Comparison of ENCODE assay signal across 1 cellular context in genomic region chr9:69153707-69154521, GRCh38.
A peak's percentile ranks its signal among the peaks of the same experiment; 100 is the strongest.
TF ChIP-seq lines count a peak whose summit lies in the region.

No MANE protein-coding gene starts in this region.

TF ChIP-seq in HepG2, 621 proteins besides CTCF, POLR2A, EP300 and RAD21 (continued from another document and continues in another):
- no peak for TF ChIP-seq ZNF513 (CRISPR knock-in tag; conservative IDR thresholded peaks at IDR 0.05)
- TF ChIP-seq GZF1 (CRISPR knock-in tag; IDR thresholded peaks at IDR 0.05): no peak
- no peak for TF ChIP-seq TBX3 (IDR thresholded peaks at IDR 0.05; ENCODE audit: borderline replicate concordance)
- TF ChIP-seq YEATS4 (CRISPR knock-in tag; IDR thresholded peaks at IDR 0.05; ENCODE audit: borderline replicate concordance): no peak
- no peak for TF ChIP-seq SPEN (CRISPR knock-in tag; IDR thresholded peaks at IDR 0.05; ENCODE audit: low read depth)
- TF ChIP-seq POLR2AphosphoS2 (IDR thresholded peaks at IDR 0.05; ENCODE audit: low read depth, low read length): no peak
- TF ChIP-seq ZNF142 (CRISPR knock-in tag; IDR thresholded peaks at IDR 0.05): 0 out of 2 replicates have a peak, but pooled peaks have one; percentile 40
- no peak for TF ChIP-seq MBD4 (IDR thresholded peaks at IDR 0.05; ENCODE audit: borderline replicate concordance, low read length)
- no peak for TF ChIP-seq ZFY (CRISPR knock-in tag; IDR thresholded peaks at IDR 0.05)
- no peak for TF ChIP-seq THYN1 (CRISPR knock-in tag; IDR thresholded peaks at IDR 0.05; ENCODE audit: borderline replicate concordance, low read depth)
- no peak for TF ChIP-seq DMTF1 (CRISPR knock-in tag; IDR thresholded peaks at IDR 0.05)
- no peak for TF ChIP-seq ZNF780A (CRISPR knock-in tag; IDR thresholded peaks at IDR 0.05)
- no peak for TF ChIP-seq TEF (CRISPR knock-in tag; IDR thresholded peaks at IDR 0.05)
- no peak for TF ChIP-seq ZBTB38 (CRISPR knock-in tag; IDR thresholded peaks at IDR 0.05)
- TF ChIP-seq ZNF816 (CRISPR knock-in tag; IDR thresholded peaks at IDR 0.05; ENCODE audit: borderline replicate concordance): no peak
- TF ChIP-seq NR2F6 (IDR thresholded peaks at IDR 0.05): no peak
- peak; percentile 50; the same call in 1 of the 2 replicates for TF ChIP-seq NR2F6 (CRISPR knock-in tag; IDR thresholded peaks at IDR 0.05)
- peak; percentile 77 for TF ChIP-seq SOX5 (CRISPR knock-in tag; IDR thresholded peaks at IDR 0.05; ENCODE audit: borderline replicate concordance)
- no peak for TF ChIP-seq ZNF616 (CRISPR knock-in tag; IDR thresholded peaks at IDR 0.05; ENCODE audit: low read depth)
- TF ChIP-seq YEATS2 (CRISPR knock-in tag; IDR thresholded peaks at IDR 0.05; ENCODE audit: borderline replicate concordance): no peak
- TF ChIP-seq CHCHD3 (CRISPR knock-in tag; IDR thresholded peaks at IDR 0.05): no peak
- peak; percentile 38; the same call in 1 of the 2 replicates for TF ChIP-seq ZNF3 (CRISPR knock-in tag; IDR thresholded peaks at IDR 0.05)
- TF ChIP-seq FOXJ3 (CRISPR knock-in tag; IDR thresholded peaks at IDR 0.05; ENCODE audit: borderline replicate concordance): peak; percentile 48; the same call in 1 of the 2 replicates
- TF ChIP-seq TSC22D2 (CRISPR knock-in tag; IDR thresholded peaks at IDR 0.05; ENCODE audit: borderline replicate concordance): no peak
- no peak for TF ChIP-seq ZNF784 (CRISPR knock-in tag; IDR thresholded peaks at IDR 0.05; ENCODE audit: borderline replicate concordance)
- TF ChIP-seq TBX2 (CRISPR knock-in tag; IDR thresholded peaks at IDR 0.05; ENCODE audit: borderline replicate concordance): no peak
- TF ChIP-seq SUZ12 (IDR thresholded peaks at IDR 0.05; ENCODE audit: low read depth, low read length): no peak
- TF ChIP-seq HDAC1 (CRISPR knock-in tag; IDR thresholded peaks at IDR 0.05): peak; percentile 46
- peak; percentile 77; the same call in 1 of the 2 replicates for TF ChIP-seq MIXL1 (CRISPR knock-in tag; IDR thresholded peaks at IDR 0.05)
- TF ChIP-seq AKNA (CRISPR knock-in tag; IDR thresholded peaks at IDR 0.05; ENCODE audit: borderline replicate concordance): no peak
- peak; percentile 96 for TF ChIP-seq CEBPB (IDR thresholded peaks at IDR 0.05; ENCODE audit: borderline replicate concordance, low read depth, low read length)
- no peak for TF ChIP-seq ZBTB43 (CRISPR knock-in tag; conservative IDR thresholded peaks at IDR 0.05)
- TF ChIP-seq ZSCAN29 (CRISPR knock-in tag; conservative IDR thresholded peaks at IDR 0.05): peak; percentile 92
- TF ChIP-seq ZNF878 (CRISPR knock-in tag; IDR thresholded peaks at IDR 0.05): no peak
- TF ChIP-seq ZBTB3 (CRISPR knock-in tag; IDR thresholded peaks at IDR 0.05; ENCODE audit: borderline replicate concordance, low read depth): no peak
- TF ChIP-seq TOPORS (CRISPR knock-in tag; IDR thresholded peaks at IDR 0.05): no peak
- no peak for TF ChIP-seq ZNF598 (CRISPR knock-in tag; IDR thresholded peaks at IDR 0.05; ENCODE audit: borderline replicate concordance)
- no peak for TF ChIP-seq MTF2 (CRISPR knock-in tag; IDR thresholded peaks at IDR 0.05; ENCODE audit: borderline replicate concordance)
- TF ChIP-seq DNMT3B (CRISPR knock-in tag; conservative IDR thresholded peaks at IDR 0.05): no peak
- peak; percentile 58; the same call in 1 of the 2 replicates for TF ChIP-seq ARNTL (CRISPR knock-in tag; IDR thresholded peaks at IDR 0.05)
- peak; percentile 33 for TF ChIP-seq MAX (IDR thresholded peaks at IDR 0.05)
- no peak for TF ChIP-seq FOXA1 (IDR thresholded peaks at IDR 0.05)
- peak; percentile 87 for TF ChIP-seq FOXA1 (CRISPR knock-in tag; IDR thresholded peaks at IDR 0.05)
- 0 out of 2 replicates have a peak, but pooled peaks have one; percentile 29 for TF ChIP-seq ZNF230 (CRISPR knock-in tag; IDR thresholded peaks at IDR 0.05)
- no peak for TF ChIP-seq SIX1 (CRISPR knock-in tag; IDR thresholded peaks at IDR 0.05; ENCODE audit: borderline replicate concordance)
- no peak for TF ChIP-seq HNRNPLL (IDR thresholded peaks at IDR 0.05; ENCODE audit: low read depth, low read length, poor library complexity, severe bottlenecking)
- TF ChIP-seq FOXM1 (CRISPR knock-in tag; IDR thresholded peaks at IDR 0.05): no peak
- TF ChIP-seq REPIN1 (CRISPR knock-in tag; IDR thresholded peaks at IDR 0.05; ENCODE audit: borderline replicate concordance, low read depth): 0 out of 2 replicates have a peak, but pooled peaks have one; percentile 47
- TF ChIP-seq RXRB (CRISPR knock-in tag; IDR thresholded peaks at IDR 0.05; ENCODE audit: borderline replicate concordance): peak; percentile 54; the same call in 1 of the 2 replicates
- no peak for TF ChIP-seq ZNF546 (CRISPR knock-in tag; conservative IDR thresholded peaks at IDR 0.05)
- no peak for TF ChIP-seq ZNF782 (CRISPR knock-in tag; IDR thresholded peaks at IDR 0.05; ENCODE audit: borderline replicate concordance)
- no peak for TF ChIP-seq ZNF629 (CRISPR knock-in tag; conservative IDR thresholded peaks at IDR 0.05)
- TF ChIP-seq ZNF251 (CRISPR knock-in tag; IDR thresholded peaks at IDR 0.05): no peak
- no peak for TF ChIP-seq HNRNPUL1 (IDR thresholded peaks at IDR 0.05; ENCODE audit: low read depth, low read length)
